Comparison of ENCODE assay signal across 1 cellular context in the genomic region with DNA sequence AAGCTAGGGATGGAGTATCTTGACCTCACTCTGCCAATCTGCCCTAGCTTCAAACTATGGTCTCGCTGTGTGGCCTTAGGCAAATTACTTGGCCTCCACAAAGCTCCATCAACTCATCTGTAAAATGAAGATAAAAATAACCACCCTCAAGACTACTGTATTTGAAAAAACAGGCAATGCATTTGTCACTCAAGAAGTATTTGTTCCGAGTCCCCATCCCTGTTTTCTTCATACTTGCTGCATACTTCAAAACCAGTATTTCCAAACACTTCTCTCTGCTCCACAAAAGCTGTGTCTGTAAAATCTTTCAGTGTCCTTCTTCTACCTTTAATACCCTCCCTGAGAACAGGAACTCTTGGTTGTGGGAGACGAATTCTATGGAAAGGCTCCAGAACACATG.
TF ChIP-seq lines count a peak whose summit lies in the region.

No MANE protein-coding gene starts in this region.

TF ChIP-seq in IMR-90, 13 proteins besides CTCF, POLR2A, EP300 and RAD21 (continued from another document):
- TF ChIP-seq, protein P1, sequence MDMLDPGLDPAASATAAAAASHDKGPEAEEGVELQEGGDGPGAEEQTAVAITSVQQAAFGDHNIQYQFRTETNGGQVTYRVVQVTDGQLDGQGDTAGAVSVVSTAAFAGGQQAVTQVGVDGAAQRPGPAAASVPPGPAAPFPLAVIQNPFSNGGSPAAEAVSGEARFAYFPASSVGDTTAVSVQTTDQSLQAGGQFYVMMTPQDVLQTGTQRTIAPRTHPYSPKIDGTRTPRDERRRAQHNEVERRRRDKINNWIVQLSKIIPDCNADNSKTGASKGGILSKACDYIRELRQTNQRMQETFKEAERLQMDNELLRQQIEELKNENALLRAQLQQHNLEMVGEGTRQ (IDR thresholded peaks at IDR 0.05; ENCODE audit: low read depth, low read length) = no peak
- no peak for TF ChIP-seq MAFK (IDR thresholded peaks at IDR 0.05; ENCODE audit: low read depth, low read length)
- no peak for TF ChIP-seq NFE2L2 (IDR thresholded peaks at IDR 0.05; ENCODE audit: low read depth, low read length)
- TF ChIP-seq FOS (IDR thresholded peaks at IDR 0.05; ENCODE audit: low read depth, low read length) = no peak
- no peak for TF ChIP-seq CHD1 (IDR thresholded peaks at IDR 0.05; ENCODE audit: low read depth, low read length)
- no peak for TF ChIP-seq CEBPB (IDR thresholded peaks at IDR 0.05; ENCODE audit: low read depth, low read length)
- no peak for TF ChIP-seq SMC3 (IDR thresholded peaks at IDR 0.05; ENCODE audit: low read depth, low read length)
- no peak for TF ChIP-seq BHLHE40 (IDR thresholded peaks at IDR 0.05; ENCODE audit: low read depth, low read length)
- no peak for TF ChIP-seq MXI1 (IDR thresholded peaks at IDR 0.05; ENCODE audit: borderline replicate concordance, low read depth, low read length)
